In genomic region chr1:159891275-159892157, GRCh38 we compare ENCODE assay signal across 1 cellular context.
TF ChIP-seq lines count a peak whose summit lies in the region.

No MANE protein-coding gene starts in this region.

TF ChIP-seq in H1, 55 proteins besides CTCF, POLR2A, EP300 and RAD21 (continued from another document):
- TF ChIP-seq EGR1 (IDR thresholded peaks at IDR 0.05; ENCODE audit: borderline replicate concordance, low read depth, low read length) (peak; percentile 90), TAF7 (optimal IDR thresholded peaks at IDR 0.05; ENCODE audit: borderline replicate concordance, low read depth, low read length) (no peak), PHF8 (conservative IDR thresholded peaks at IDR 0.05; ENCODE audit: low read depth, low read length) (no peak), CHD7 (IDR thresholded peaks at IDR 0.05; ENCODE audit: insufficient replicate concordance, low read length) (no peak), SP1 (IDR thresholded peaks at IDR 0.05; ENCODE audit: low read depth, low read length) (no peak), HDAC6 (IDR thresholded peaks at IDR 0.05; ENCODE audit: low read depth, low read length) (no peak), TAF1 (IDR thresholded peaks at IDR 0.05; ENCODE audit: low read depth, low read length) (no peak), RBBP5 (IDR thresholded peaks at IDR 0.05; ENCODE audit: borderline replicate concordance, low read depth, low read length) (no peak), SIN3A (conservative IDR thresholded peaks at IDR 0.05 in 1 of 2, IDR thresholded peaks at IDR 0.05 in 1 of 2; ENCODE audit: low read depth in 1 of 2, low read length in 2 of 2) (0 out of 4 replicates have a peak, but pooled peaks of 1 of the 2 experiments have one; percentile 35), HDAC2 (IDR thresholded peaks at IDR 0.05; ENCODE audit: borderline replicate concordance in 1 of 2, low read depth in 2 of 2, low read length in 2 of 2) (no peak), CBX8 (IDR thresholded peaks at IDR 0.05; ENCODE audit: borderline replicate concordance, low read depth, low read length) (no peak), MAX (IDR thresholded peaks at IDR 0.05) (peak; percentile 80), CHD2 (IDR thresholded peaks at IDR 0.05; ENCODE audit: low read length) (no peak), FOSL1 (IDR thresholded peaks at IDR 0.05; ENCODE audit: insufficient read depth, low read depth, low read length) (no peak), RFX5 (IDR thresholded peaks at IDR 0.05; ENCODE audit: borderline replicate concordance, low read depth, low read length) (no peak), SP2 (IDR thresholded peaks at IDR 0.05; ENCODE audit: low read length) (no peak), KDM4A (IDR thresholded peaks at IDR 0.05; ENCODE audit: low read depth, low read length, severe bottlenecking) (no peak), POU5F1 (IDR thresholded peaks at IDR 0.05; ENCODE audit: low read depth, low read length) (no peak), NRF1 (IDR thresholded peaks at IDR 0.05; ENCODE audit: low read depth, low read length) (no peak), BRCA1 (IDR thresholded peaks at IDR 0.05; ENCODE audit: low read depth, low read length) (no peak), KDM5A (IDR thresholded peaks at IDR 0.05; ENCODE audit: low read length) (no peak), SRF (IDR thresholded peaks at IDR 0.05; ENCODE audit: low read depth, low read length) (no peak), SUZ12 (IDR thresholded peaks at IDR 0.05; ENCODE audit: low read length) (no peak), TCF12 (IDR thresholded peaks at IDR 0.05; ENCODE audit: low read depth, low read length) (no peak), SIRT6 (IDR thresholded peaks at IDR 0.05; ENCODE audit: low read length) (no peak), BACH1 (IDR thresholded peaks at IDR 0.05; ENCODE audit: low read length) (no peak), GTF2F1 (IDR thresholded peaks at IDR 0.05; ENCODE audit: borderline replicate concordance, low read depth, low read length) (no peak), MAFK (IDR thresholded peaks at IDR 0.05; ENCODE audit: low read depth, low read length) (no peak), CREB1 (IDR thresholded peaks at IDR 0.05) (peak; percentile 54; the same call in 1 of the 2 replicates), GABPA (IDR thresholded peaks at IDR 0.05; ENCODE audit: borderline replicate concordance, insufficient read depth, low read length) (no peak), JUN (IDR thresholded peaks at IDR 0.05; ENCODE audit: low read depth, low read length) (no peak), SAP30 (IDR thresholded peaks at IDR 0.05; ENCODE audit: insufficient read depth, insufficient replicate concordance, low read length) (no peak), SP4 (IDR thresholded peaks at IDR 0.05; ENCODE audit: low read length) (no peak), USF2 (IDR thresholded peaks at IDR 0.05; ENCODE audit: low read length) (no peak), ZNF274 (IDR thresholded peaks at IDR 0.05; ENCODE audit: borderline replicate concordance, extremely low read depth, low read length) (no peak), NANOG (IDR thresholded peaks at IDR 0.05; ENCODE audit: insufficient read depth, low read depth, low read length, poor library complexity, severe bottlenecking) (no peak), YY1 (IDR thresholded peaks at IDR 0.05; ENCODE audit: low read depth, low read length) (peak; percentile 53; the same call in 1 of the 2 replicates)
